8 cellular contexts compared by ENCODE assay signal in genomic region chr2:118046628-118047210, GRCh38. TPM values are rescaled to one million over a fixed set of nuclear protein-coding genes. Genes with fewer than 3 reads are reported as not detected.
A peak's percentile ranks its signal among the peaks of the same experiment; 100 is the strongest.
DNase-seq lines count a peak whose midpoint lies in the region; ATAC-seq, FAIRE-seq and TF ChIP-seq lines count a peak whose summit lies in the region.

No MANE protein-coding gene starts in this region.

- H3K36me3 ChIP-seq in body of pancreas (replicated peaks in 1 of 2; ENCODE audit: insufficient read depth in 1 of 2, low read depth in 2 of 2) (no peaks in the 10 kb centered on the region), HepG2 (replicated peaks in 1 of 2; ENCODE audit: control insufficient read depth in 1 of 2, insufficient read depth in 2 of 2, low read length in 2 of 2) (no peaks in the 10 kb centered on the region)

- peak; percentile 70 for TF ChIP-seq RAD21 in HepG2 (CRISPR knock-in tag; IDR thresholded peaks at IDR 0.05)

- in situ Hi-C loops in ACHN (cut with HindIII; ENCODE audit: low pct_ligation_motif_present, low pct_unique_long_range_greater_than_20kb, low sequenced_read_pairs) (no loop called here), GM13976 (cut with MboI; ENCODE audit: low sequenced_read_pairs, unreplicated experiment) (loop anchor here (25.0 kb wide), 1 partner anchor 816 kb away; no protein-coding TSS in a partner anchor), HepG2 (cut with HindIII; ENCODE audit: extremely low pct_ligation_motif_present, low pct_unique_long_range_greater_than_20kb) (loop anchor here (10.0 kb wide), 1 partner anchor 808 kb away; no protein-coding TSS in a partner anchor)

- H3K4me2 ChIP-seq in HepG2 (ENCODE audit: low read depth, low read length) = peak overlapping the region; percentile 66

- H3K4me1 ChIP-seq in body of pancreas (peaks cover 20% of the 10 kb centered on the region), HepG2 (ENCODE audit: insufficient read depth, low read length) (peaks cover 18% of the 10 kb centered on the region; the same call in 1 of the 2 replicates)

- no TSS peak for BruUV-seq in HepG2 (replicated peaks; lab: Mats Ljungman, UMichigan)

- FAIRE-seq in HepG2 (lab: Jason Lieb, UNC) = peak; percentile 80

- TF ChIP-seq CTCF in GM13976 (IDR thresholded peaks at IDR 0.05; ENCODE audit: borderline replicate concordance, control extremely low read depth, extremely low read depth, insufficient read depth, missing control alignments) (peak; percentile 27), body of pancreas (IDR thresholded peaks at IDR 0.05) (peak in 6 of 7 experiments; percentile 40 to 79 (median 74)), HepG2 (CRISPR knock-in tag; IDR thresholded peaks at IDR 0.05) (peak; percentile 82)

- no peaks in the 10 kb centered on the region for H3K9me3 Mint-ChIP-seq in activated CD8-positive, alpha-beta memory T cell treated with anti-CD3 and anti-CD28 coated beads, Interleukin-2, amount 10 ng/mL, durations not matched to agents 7 days and 5 days (ENCODE audit: low read depth)

- H3K4me3 ChIP-seq in body of pancreas (no peak overlapping the region), HepG2 (replicated peaks in 1 of 3; ENCODE audit: insufficient read depth in 1 of 3, low read depth in 2 of 3, low read length in 3 of 3) (peak overlapping the region in 2 of 3 experiments; percentile 19 to 41; a peak in 3 of 6 replicates)

- POLR2A ChIA-PET in HepG2 (lab: Yijun Ruan, JAX) = interaction anchor here (1.3 to 2.2 kb wide), 3 partner anchors 33 to 42 kb away, joined by 5 to 11 read pairs (median 10); partner anchors contain the start of genes CCDC93 and INSIG2

- 3% methylated on average over 4 of the region's 4 CpGs for WGBS in body of pancreas, 2 donors
- WGBS in HepG2 (ENCODE audit: low lambda C conversion rate) = 2% methylated on average over 4 of the region's 4 CpGs

- TF ChIP-seq EP300 in HepG2 (IDR thresholded peaks at IDR 0.05; ENCODE audit: low read depth in 2 of 2, low read length in 2 of 2) (no peak), HepG2 (CRISPR knock-in tag; IDR thresholded peaks at IDR 0.05; ENCODE audit: borderline replicate concordance) (no peak)

- no peak overlapping the region for H3K9ac ChIP-seq in HepG2 (ENCODE audit: insufficient read depth, low read depth, low read length)

- no peaks in the 10 kb centered on the region for H3K27me3 ChIP-seq in body of pancreas
- no peaks in the 10 kb centered on the region; a peak in 1 of 5 replicates for H3K27me3 ChIP-seq in HepG2 (ENCODE audit: control insufficient read depth in 1 of 2, insufficient read depth in 2 of 2, low read length in 2 of 2)

- no peak for TF ChIP-seq POLR2A in body of pancreas (IDR thresholded peaks at IDR 0.05)
- TF ChIP-seq POLR2A in HepG2 (IDR thresholded peaks at IDR 0.05; ENCODE audit: insufficient read depth in 1 of 2, low read depth in 2 of 2, low read length in 2 of 2) = no peak

- intact Hi-C loops in body of pancreas (cut with DNase I) = no loop called here
- intact Hi-C loops in HepG2 (cut with micrococcal nuclease; ENCODE audit: unreplicated experiment) = loop anchor here (1.0 to 5.0 kb wide), 7 partner anchors 15 to 816 kb away; partner anchors contain the start of gene INSIG2

- no peaks in the 10 kb centered on the region for H3K36me3 Mint-ChIP-seq in activated CD8-positive, alpha-beta memory T cell treated with anti-CD3 and anti-CD28 coated beads, Interleukin-2, amount 10 ng/mL, durations not matched to agents 7 days and 5 days

- peak; percentile 80 for ATAC-seq in body of pancreas
- peak; percentile 50; the same call in 1 of the 3 replicates for ATAC-seq in HepG2
- no peak for ATAC-seq in GM19397 (IDR thresholded peaks at IDR 0.05; ENCODE audit: unreplicated experiment)
- no peak for ATAC-seq in activated CD8-positive, alpha-beta memory T cell treated with anti-CD3 and anti-CD28 coated beads, Interleukin-2, amount 10 ng/mL, durations not matched to agents 7 days and 5 days
- ATAC-seq in HG03442 (IDR thresholded peaks at IDR 0.05; ENCODE audit: unreplicated experiment) = no peak

- no peak overlapping the region for H3K27ac Mint-ChIP-seq in activated CD8-positive, alpha-beta memory T cell treated with anti-CD3 and anti-CD28 coated beads, Interleukin-2, amount 10 ng/mL, durations not matched to agents 7 days and 5 days

- peaks cover 11% of the 10 kb centered on the region for H3K4me1 Mint-ChIP-seq in activated CD8-positive, alpha-beta memory T cell treated with anti-CD3 and anti-CD28 coated beads, Interleukin-2, amount 10 ng/mL, durations not matched to agents 7 days and 5 days

- no peaks in the 10 kb centered on the region for H3K79me2 ChIP-seq in HepG2 (ENCODE audit: insufficient read depth, low read length)

- H4K20me1 ChIP-seq in HepG2 (ENCODE audit: insufficient read depth, low read length) = no peaks in the 10 kb centered on the region

- H3K4me3 Mint-ChIP-seq in activated CD8-positive, alpha-beta memory T cell treated with anti-CD3 and anti-CD28 coated beads, Interleukin-2, amount 10 ng/mL, durations not matched to agents 7 days and 5 days = no peak overlapping the region

- no peaks in the 10 kb centered on the region for H3K9me3 ChIP-seq in body of pancreas
- no peaks in the 10 kb centered on the region for H3K9me3 ChIP-seq in HepG2 (ENCODE audit: low read length)

- peak overlapping the region; percentile 70 for H2AFZ ChIP-seq in HepG2 (ENCODE audit: low read length)

- H3K27ac ChIP-seq in body of pancreas = peak overlapping the region in 1 of 4 donors; percentile 49
- H3K27ac ChIP-seq in HepG2 (ENCODE audit: extremely low read length, insufficient read depth, low read length) = no peak overlapping the region

- DNase-seq in ACHN (peak; percentile 57), GM13976 (ENCODE audit: low spot score) (peak; percentile 31), NCI-H2171 (lab: John Stamatoyannopoulos, UW) (peak; percentile 56), body of pancreas (no peak), HepG2 (ENCODE audit: low spot score) (peak; percentile 42)
- no peak for DNase-seq in activated CD8-positive, alpha-beta memory T cell treated with anti-CD3 and anti-CD28 coated beads, Interleukin-2, amount 10 ng/mL, durations not matched to agents 7 days and 5 days

- H3K27me3 Mint-ChIP-seq in activated CD8-positive, alpha-beta memory T cell treated with anti-CD3 and anti-CD28 coated beads, Interleukin-2, amount 10 ng/mL, durations not matched to agents 7 days and 5 days = peaks cover 45% of the 10 kb centered on the region

- CTCF ChIA-PET in HepG2 (lab: Yijun Ruan, JAX; ENCODE audit: low intra/inter-chr PET ratio, low total read pairs) = interaction anchor here (0.8 to 2.0 kb wide), 3 partner anchors 15 to 175 kb away, joined by 4 to 16 read pairs (median 9); no protein-coding TSS in a partner anchor
- CTCF ChIA-PET in activated CD8-positive, alpha-beta memory T cell treated with anti-CD3 and anti-CD28 coated beads, Interleukin-2, amount 10 ng/mL, durations not matched to agents 7 days and 5 days (lab: Charles Lee) = interaction anchor here (0.6 to 3.1 kb wide), 29 partner anchors 8 to 810 kb away, joined by 3 to 23 read pairs (median 4); partner anchors contain the start of gene INSIG2

RNA-seq across cellular contexts. Expression of gene CCDC93, which starts 32.8 kb away (rescaled TPM):
- total RNA-seq in body of pancreas = 10 to 100 TPM; 27.0 to 36.6 TPM
- total RNA-seq in HepG2 (2016; rRNA removed; fragmentation: Illumina TruSeq; extraction: Trizol) = 28.7 and 37.2 TPM in 2 replicates
- 4.8 and 7.0 TPM in 2 replicates for total RNA-seq in HepG2 (2016; cell fraction: cytosol; rRNA removed; fragmentation: Illumina TruSeq; extraction: Trizol; ENCODE audit: low read depth)
- 29.0 and 39.3 TPM in 2 replicates for total RNA-seq in HepG2 (2016; cell fraction: insoluble cytoplasmic fraction; rRNA removed; fragmentation: Illumina TruSeq; extraction: Trizol)
- 8.2 and 11.3 TPM in 2 replicates for total RNA-seq in HepG2 (2016; cell fraction: membrane; rRNA removed; fragmentation: Illumina TruSeq; extraction: Trizol)
- 89.0 and 99.4 TPM in 2 replicates for total RNA-seq in HepG2 (2016; cell fraction: nucleus; rRNA removed; fragmentation: Illumina TruSeq; extraction: Trizol)
- 53.2 and 58.5 TPM in 2 replicates for polyA plus RNA-seq in HepG2 (2011; rRNA removed)
- 11.3 and 14.8 TPM in 2 replicates for polyA plus RNA-seq in HepG2 (2011; cell fraction: cytosol; rRNA removed)
- 273 and 279 TPM in 2 replicates for polyA plus RNA-seq in HepG2 (2011; cell fraction: nucleus; rRNA removed)
- 43.0 and 43.1 TPM in 2 replicates for polyA plus RNA-seq in HepG2 (2012)
- polyA plus RNA-seq in HepG2 (2016; cell fraction: cytosol; fragmentation: Illumina TruSeq; extraction: Trizol; ENCODE audit: low read depth) = 1.2 and 1.5 TPM in 2 replicates
- 18.5 and 21.6 TPM in 2 replicates for polyA plus RNA-seq in HepG2 (2016; cell fraction: insoluble cytoplasmic fraction; fragmentation: Illumina TruSeq; extraction: Trizol; ENCODE audit: low read depth)
- 2.5 and 3.4 TPM in 2 replicates for polyA plus RNA-seq in HepG2 (2016; cell fraction: membrane; fragmentation: Illumina TruSeq; extraction: Trizol; ENCODE audit: low read depth)
- polyA plus RNA-seq in HepG2 (2016; cell fraction: nucleus; fragmentation: Illumina TruSeq; extraction: Trizol; ENCODE audit: insufficient read depth, low read depth) = 177 and 193 TPM in 2 replicates
- 12.3 and 25.2 TPM in 2 replicates for polyA minus RNA-seq in HepG2 (2011; rRNA and poly(A)+ RNA removed; ENCODE audit: low replicate concordance)
- 11.3 and 12.0 TPM in 2 replicates for polyA minus RNA-seq in HepG2 (2011; cell fraction: cytosol; rRNA and poly(A)+ RNA removed)
- polyA minus RNA-seq in HepG2 (2011; cell fraction: nucleus; rRNA and poly(A)+ RNA removed) = 141 and 162 TPM in 2 replicates
- 10 to 100 TPM; 36.9 to 42.0 TPM for total RNA-seq in activated CD8-positive, alpha-beta memory T cell treated with anti-CD3 and anti-CD28 coated beads, Interleukin-2, amount 10 ng/mL, durations not matched to agents 7 days and 5 days

RNA-seq across cellular contexts. Expression of gene INSIG2, which starts 41.6 kb away (rescaled TPM):
- total RNA-seq in body of pancreas (10 to 100 TPM in 1 of 2 donors, 1 to 10 TPM in 1; 3.6 to 25.4 TPM), HepG2 (2016; rRNA removed; fragmentation: Illumina TruSeq; extraction: Trizol) (54.6 and 73.5 TPM in 2 replicates)
- 42.1 and 49.7 TPM in 2 replicates for total RNA-seq in HepG2 (2016; cell fraction: cytosol; rRNA removed; fragmentation: Illumina TruSeq; extraction: Trizol; ENCODE audit: low read depth)
- total RNA-seq in HepG2 (2016; cell fraction: insoluble cytoplasmic fraction; rRNA removed; fragmentation: Illumina TruSeq; extraction: Trizol) = 62.3 and 69.8 TPM in 2 replicates
- total RNA-seq in HepG2 (2016; cell fraction: membrane; rRNA removed; fragmentation: Illumina TruSeq; extraction: Trizol) = 63.4 and 67.9 TPM in 2 replicates
- total RNA-seq in HepG2 (2016; cell fraction: nucleus; rRNA removed; fragmentation: Illumina TruSeq; extraction: Trizol) = 85.3 and 102 TPM in 2 replicates
- 316 and 481 TPM in 2 replicates for polyA plus RNA-seq in HepG2 (2011; rRNA removed)
- polyA plus RNA-seq in HepG2 (2011; cell fraction: cytosol; rRNA removed) = 173 and 253 TPM in 2 replicates
- 137 and 144 TPM in 2 replicates for polyA plus RNA-seq in HepG2 (2011; cell fraction: nucleus; rRNA removed)
- 326 and 528 TPM in 2 replicates for polyA plus RNA-seq in HepG2 (2012)
- polyA plus RNA-seq in HepG2 (2016; cell fraction: cytosol; fragmentation: Illumina TruSeq; extraction: Trizol; ENCODE audit: low read depth) = 54.6 and 62.8 TPM in 2 replicates
- polyA plus RNA-seq in HepG2 (2016; cell fraction: insoluble cytoplasmic fraction; fragmentation: Illumina TruSeq; extraction: Trizol; ENCODE audit: low read depth) = 59.5 and 66.9 TPM in 2 replicates
- polyA plus RNA-seq in HepG2 (2016; cell fraction: membrane; fragmentation: Illumina TruSeq; extraction: Trizol; ENCODE audit: low read depth) = 65.7 and 73.3 TPM in 2 replicates
- 147 and 181 TPM in 2 replicates for polyA plus RNA-seq in HepG2 (2016; cell fraction: nucleus; fragmentation: Illumina TruSeq; extraction: Trizol; ENCODE audit: insufficient read depth, low read depth)
- polyA minus RNA-seq in HepG2 (2011; rRNA and poly(A)+ RNA removed; ENCODE audit: low replicate concordance) = 1.5 and 94.5 TPM in 2 replicates
- 66.4 and 81.9 TPM in 2 replicates for polyA minus RNA-seq in HepG2 (2011; cell fraction: cytosol; rRNA and poly(A)+ RNA removed)
- polyA minus RNA-seq in HepG2 (2011; cell fraction: nucleus; rRNA and poly(A)+ RNA removed) = 257 and 299 TPM in 2 replicates
- total RNA-seq in activated CD8-positive, alpha-beta memory T cell treated with anti-CD3 and anti-CD28 coated beads, Interleukin-2, amount 10 ng/mL, durations not matched to agents 7 days and 5 days = 10 to 100 TPM; 21.7 to 22.2 TPM

Comparison
In these comparisons a context has a peak if more than half of its experiments do, and no peak if none do; other contexts are left out.
1. DNase-seq: peak in ACHN (single experiment), GM13976 (single experiment), NCI-H2171 (single experiment) and HepG2 (single experiment); none in body of pancreas (0 of 4) and activated CD8-positive, alpha-beta memory T cell treated with anti-CD3 and anti-CD28 coated beads, Interleukin-2, amount 10 ng/mL, durations not matched to agents 7 days and 5 days (single experiment).
2. CTCF ChIP-seq: peak in every context shown above with its lines; median percentile 82 in HepG2; 74 in body of pancreas; 27 in GM13976.
3. ATAC-seq: peak in body of pancreas (single experiment) and HepG2 (single experiment); none in GM19397 (single experiment), activated CD8-positive, alpha-beta memory T cell treated with anti-CD3 and anti-CD28 coated beads, Interleukin-2, amount 10 ng/mL, durations not matched to agents 7 days and 5 days (single experiment) and HG03442 (single experiment).
4. H3K4me3 ChIP-seq: peak in HepG2 (2 of 3); none in body of pancreas (0 of 2).